1 cellular context compared by ENCODE assay signal in genomic region chr20:62523473-62524203, GRCh38.
TF ChIP-seq lines count a peak whose summit lies in the region.

No MANE protein-coding gene starts in this region.

TF ChIP-seq in HEK293, 187 proteins besides CTCF, POLR2A, EP300 and RAD21 (continued from another document):
- TF ChIP-seq, protein P1, sequence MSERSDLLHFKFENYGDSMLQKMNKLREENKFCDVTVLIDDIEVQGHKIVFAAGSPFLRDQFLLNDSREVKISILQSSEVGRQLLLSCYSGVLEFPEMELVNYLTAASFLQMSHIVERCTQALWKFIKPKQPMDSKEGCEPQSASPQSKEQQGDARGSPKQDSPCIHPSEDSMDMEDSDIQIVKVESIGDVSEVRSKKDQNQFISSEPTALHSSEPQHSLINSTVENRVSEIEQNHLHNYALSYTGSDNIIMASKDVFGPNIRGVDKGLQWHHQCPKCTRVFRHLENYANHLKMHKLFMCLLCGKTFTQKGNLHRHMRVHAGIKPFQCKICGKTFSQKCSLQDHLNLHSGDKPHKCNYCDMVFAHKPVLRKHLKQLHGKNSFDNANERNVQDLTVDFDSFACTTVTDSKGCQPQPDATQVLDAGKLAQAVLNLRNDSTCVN (tag by site-specific recombination; optimal IDR thresholded peaks at IDR 0.05) = no peak
- TF ChIP-seq ZNF302 (tag by site-specific recombination; IDR thresholded peaks at IDR 0.05; ENCODE audit: low read depth) (no peak), TSHZ1 (tag by site-specific recombination; IDR thresholded peaks at IDR 0.05; ENCODE audit: borderline replicate concordance) (no peak), ZNF48 (tag by site-specific recombination; IDR thresholded peaks at IDR 0.05) (no peak), ZNF692 (tag by site-specific recombination; IDR thresholded peaks at IDR 0.05) (no peak), TCF7L2 (IDR thresholded peaks at IDR 0.05; ENCODE audit: borderline replicate concordance, low read depth, low read length) (no peak)
TF ChIP-seq in HEK293: peak in this region for 3.
